In genomic region chr2:16253291-16253690, GRCh38 we compare ENCODE assay signal across 26 cellular contexts.
DNase-seq lines count a peak whose midpoint lies in the region; ATAC-seq and TF ChIP-seq lines count a peak whose summit lies in the region.
"Had no signal": no experiment of that assay in that cellular context is flagged by ENCODE, and none has a peak within 500 bp of the region (broad histone marks: within the 10 kb centered on the region; RNA-seq: fewer than 3 reads in every experiment).

No MANE protein-coding gene starts in this region.

- TF ChIP-seq CTCF in right atrium auricular region (IDR thresholded peaks at IDR 0.05) (no peak), heart right ventricle (IDR thresholded peaks at IDR 0.05) (no peak), endodermal cell (conservative IDR thresholded peaks at IDR 0.05) (no peak), neural progenitor cell (IDR thresholded peaks at IDR 0.05) (no peak), ascending aorta (IDR thresholded peaks at IDR 0.05) (no peak)

- H3K36me3 ChIP-seq in right atrium auricular region (no peaks in the 10 kb centered on the region), heart right ventricle (no peaks in the 10 kb centered on the region), endodermal cell (ENCODE audit: control insufficient read depth, insufficient read depth, low read length) (no peaks in the 10 kb centered on the region), neural progenitor cell (no peaks in the 10 kb centered on the region), ascending aorta (no peaks in the 10 kb centered on the region)
- H3K36me3 ChIP-seq: BLaER1 had no signal

- H3K9me3 ChIP-seq in right atrium auricular region (no peaks in the 10 kb centered on the region), heart right ventricle (no peaks in the 10 kb centered on the region), endodermal cell (ENCODE audit: control insufficient read depth, low read length) (peaks cover 8% of the 10 kb centered on the region), neural progenitor cell (ENCODE audit: low read depth) (no peaks in the 10 kb centered on the region), ascending aorta (no peaks in the 10 kb centered on the region)
- H3K9me3 ChIP-seq: A549, BLaER1 had no signal

- H3K4me3 ChIP-seq in right atrium auricular region (no peak overlapping the region), heart right ventricle (no peak overlapping the region), endodermal cell (ENCODE audit: low read length) (no peak overlapping the region), neural progenitor cell (no peak overlapping the region), ascending aorta (no peak overlapping the region)
- H3K4me3 ChIP-seq: A549, BLaER1, GM12878 had no signal

- H3K4me1 ChIP-seq in right atrium auricular region (no peaks in the 10 kb centered on the region), heart right ventricle (no peaks in the 10 kb centered on the region), endodermal cell (ENCODE audit: control insufficient read depth, insufficient read depth, low read length) (no peaks in the 10 kb centered on the region), neural progenitor cell (peaks cover 20% of the 10 kb centered on the region), ascending aorta (no peaks in the 10 kb centered on the region)
- H3K4me1 ChIP-seq: A549 had no signal

- H3K4me1 Mint-ChIP-seq in endodermal cell, result peaks cover 32% of the 10 kb centered on the region
- peaks cover 64% of the 10 kb centered on the region for H3K4me1 Mint-ChIP-seq in neural progenitor cell
- H3K4me1 Mint-ChIP-seq: B cell; CD14-positive monocyte; CD4-positive, alpha-beta memory T cell; CD8-positive, alpha-beta memory T cell had no signal

- H3K4me3 Mint-ChIP-seq in endodermal cell, result no peak overlapping the region
- peak overlapping the region; percentile 33 for H3K4me3 Mint-ChIP-seq in neural progenitor cell
- H3K4me3 Mint-ChIP-seq: B cell; CD14-positive monocyte; CD4-positive, alpha-beta memory T cell; CD4-positive, CD25-positive, alpha-beta regulatory T cell; CD8-positive, alpha-beta memory T cell had no signal

- 87 to 89% methylated on average over 3 of the region's 3 CpGs for WGBS in heart right ventricle, 2 donors
- 82 to 91% methylated on average over 2 to 3 of the region's 3 CpGs for WGBS in endodermal cell (ENCODE audit: insufficient coverage in 1 of 2, insufficient read length in 1 of 2), 2 experiments

- peaks cover 4% of the 10 kb centered on the region for H3F3A ChIP-seq in neural progenitor cell (ENCODE audit: low read depth)

- H3K27ac Mint-ChIP-seq in endodermal cell (no peak overlapping the region), neural progenitor cell (peak overlapping the region; percentile 26)
- H3K27ac Mint-ChIP-seq: B cell; CD14-positive monocyte; CD4-positive, alpha-beta memory T cell; CD4-positive, CD25-positive, alpha-beta regulatory T cell; CD8-positive, alpha-beta memory T cell had no signal

- H3K36me3 Mint-ChIP-seq in endodermal cell (ENCODE audit: low read depth) (no peaks in the 10 kb centered on the region), neural progenitor cell (peaks cover 4% of the 10 kb centered on the region)
- H3K36me3 Mint-ChIP-seq: CD14-positive monocyte; CD4-positive, alpha-beta memory T cell; CD4-positive, CD25-positive, alpha-beta regulatory T cell; CD8-positive, alpha-beta memory T cell had no signal

- H3K9ac ChIP-seq in endodermal cell (ENCODE audit: extremely low read depth, low read length, poor library complexity, severe bottlenecking), result no peak overlapping the region
- no peak overlapping the region for H3K9ac ChIP-seq in neural progenitor cell
- H3K9ac ChIP-seq: BLaER1 had no signal

- no peaks in the 10 kb centered on the region for H3K27me3 ChIP-seq in right atrium auricular region
- H3K27me3 ChIP-seq in heart right ventricle, result peaks cover 0 to 21% (median 17%) of the 10 kb centered on the region in 7 donors
- peaks cover 10% of the 10 kb centered on the region for H3K27me3 ChIP-seq in endodermal cell (ENCODE audit: control insufficient read depth, insufficient read depth, low read length, poor library complexity, severe bottlenecking)
- H3K27me3 ChIP-seq in neural progenitor cell, result peaks cover 8% of the 10 kb centered on the region
- no peaks in the 10 kb centered on the region for H3K27me3 ChIP-seq in ascending aorta
- H3K27me3 ChIP-seq: BLaER1 had no signal

- ATAC-seq in heart right ventricle (no peak), GM18868 (IDR thresholded peaks at IDR 0.05; ENCODE audit: unreplicated experiment) (no peak)
- ATAC-seq: A549, GM12878 had no signal

- peak; percentile 32 for DNase-seq in right atrium auricular region (ENCODE audit: low spot score)
- DNase-seq in heart right ventricle, result no peak
- peak; percentile 33 for DNase-seq in endodermal cell
- no peak for DNase-seq in neural progenitor cell (ENCODE audit: low spot score)
- DNase-seq in RPMI8226, result no peak
- DNase-seq in ascending aorta (ENCODE audit: low spot score in 2 of 2), result no peak
- DNase-seq: AML-193; C1 segment of cervical spinal cord; CD4-positive, alpha-beta memory T cell; CD4-positive, CD25-positive, alpha-beta regulatory T cell; CD8-positive, alpha-beta memory T cell; COR-L47; DMS 273 treated with DMSO at 0.1 percent for 48 hours; DMS153; DMS53; DMS79; DND-41; EL; GDM1 had no signal

- no peaks in the 10 kb centered on the region for H4K20me1 ChIP-seq in neural progenitor cell (ENCODE audit: low read depth)
- H4K20me1 ChIP-seq: BLaER1 had no signal

- H3K27me3 Mint-ChIP-seq in endodermal cell (ENCODE audit: insufficient read depth), result peaks cover 19% of the 10 kb centered on the region
- H3K27me3 Mint-ChIP-seq in neural progenitor cell (ENCODE audit: insufficient read depth, low read depth), result peaks cover 5% of the 10 kb centered on the region
- H3K27me3 Mint-ChIP-seq: CD8-positive, alpha-beta memory T cell had no signal

- no peak overlapping the region for H3K27ac ChIP-seq in right atrium auricular region
- H3K27ac ChIP-seq in heart right ventricle, result no peak overlapping the region
- H3K27ac ChIP-seq in endodermal cell (ENCODE audit: low read depth, low read length), result no peak overlapping the region
- no peak overlapping the region for H3K27ac ChIP-seq in neural progenitor cell
- H3K27ac ChIP-seq in ascending aorta, result no peak overlapping the region
- H3K27ac ChIP-seq: 22Rv1, A549, BLaER1 had no signal

- no peak overlapping the region for H3K4me2 ChIP-seq in neural progenitor cell
- H3K4me2 ChIP-seq: A549, BLaER1 had no signal

- H3K9me3 Mint-ChIP-seq in endodermal cell, result peaks cover 3% of the 10 kb centered on the region
- peaks cover 17% of the 10 kb centered on the region for H3K9me3 Mint-ChIP-seq in neural progenitor cell

- intact Hi-C loops in heart right ventricle (cut with DNase I) (no loop called here), ascending aorta (cut with DNase I) (no loop called here)

- H3K79me2 ChIP-seq in neural progenitor cell (ENCODE audit: low read depth), result no peaks in the 10 kb centered on the region

- no peak overlapping the region for H2AFZ ChIP-seq in neural progenitor cell (replicated peaks)

Comparison
In these comparisons a context has a peak if more than half of its experiments do, and no peak if none do; other contexts are left out.
1. DNase-seq: peak in right atrium auricular region (single experiment) and endodermal cell (single experiment); none in heart right ventricle (0 of 2), neural progenitor cell (single experiment), RPMI8226 (single experiment) and ascending aorta (0 of 2).